In genomic region chr2:221454459-221455105, GRCh38 we compare ENCODE assay signal across 25 cellular contexts.
"Had no signal": no experiment of that assay in that cellular context is flagged by ENCODE, and none has a peak within 500 bp of the region (broad histone marks: within the 10 kb centered on the region; RNA-seq: fewer than 3 reads in every experiment).

No MANE protein-coding gene starts in this region.

- H3K9me3 ChIP-seq: colonic mucosa, SJSA1 had no signal

- H3K27ac ChIP-seq: colonic mucosa, SJSA1 had no signal

- H3K27me3 ChIP-seq: colonic mucosa, SJSA1 had no signal

- H3K4me3 Mint-ChIP-seq: activated B cell treated with CpG ODN at 0.5 μM for 24 hours; activated CD4-positive, alpha-beta T cell treated with anti-CD3 and anti-CD28 coated beads, Interleukin-2, amount 10 ng/mL, durations not matched to agents 24 days and 14 days; activated naive CD4-positive, alpha-beta T cell treated with anti-CD3 and anti-CD28 coated beads, Interleukin-2, amount 10 ng/mL, durations not matched to agents 7 days and 5 days; activated naive CD8-positive, alpha-beta T cell treated with anti-CD3 and anti-CD28 coated beads for 36 hours; activated T-helper 17 cell treated with anti-CD3 and anti-CD28 coated beads, Interleukin-2, amount 50 U/mL, for 72 hours; T-helper 1 cell treated with Interleukin-12 subunit alpha and Interleukin-12 subunit beta and Interleukin-4 antibody, amounts not matched to agents 30 μg/mL and 1 μg/mL, for 36 hours had no signal

- DNase-seq: activated B cell treated with CpG ODN at 0.5 μM for 24 hours; activated CD4-positive, alpha-beta T cell treated with anti-CD3 and anti-CD28 coated beads for 1 hour; activated CD4-positive, alpha-beta T cell treated with anti-CD3 and anti-CD28 coated beads, Interleukin-2, amount 10 ng/mL, durations not matched to agents 24 days and 14 days; activated CD4-positive, alpha-beta T cell treated with anti-CD3 and anti-CD28 coated beads, Interleukin-2, amount 50 U/mL, for 48 hours; activated gamma-delta T cell; activated naive CD4-positive, alpha-beta T cell treated with anti-CD3 and anti-CD28 coated beads, Interleukin-2, amount 10 ng/mL, durations not matched to agents 7 days and 5 days; activated naive CD8-positive, alpha-beta T cell treated with anti-CD3 and anti-CD28 coated beads for 36 hours; activated T-cell treated with anti-CD3 and anti-CD28 coated beads for 4 hours; activated T-cell treated with anti-CD3 and anti-CD28 coated beads, Interleukin-2, amount 50 U/mL, for 48 hours; anterior cingulate cortex; colonic mucosa; Karpas-422; MM.1S; NCI-H146; NCI-H187 treated with DMSO at 0.1 percent for 48 hours; NCI-H2081 treated with DMSO at 0.1 percent for 48 hours; NCI-H446 treated with DMSO at 0.1 percent for 48 hours; NCI-H524 treated with DMSO at 0.1 percent for 48 hours; NCI-H748 treated with DMSO at 0.1 percent for 48 hours; PC-3; SHP77 had no signal

- H3K4me3 ChIP-seq: colonic mucosa, SJSA1 had no signal

- H3K27ac Mint-ChIP-seq: activated B cell treated with CpG ODN at 0.5 μM for 24 hours; activated CD4-positive, alpha-beta T cell treated with anti-CD3 and anti-CD28 coated beads, Interleukin-2, amount 10 ng/mL, durations not matched to agents 24 days and 14 days; activated naive CD4-positive, alpha-beta T cell treated with anti-CD3 and anti-CD28 coated beads, Interleukin-2, amount 10 ng/mL, durations not matched to agents 7 days and 5 days; activated naive CD8-positive, alpha-beta T cell treated with anti-CD3 and anti-CD28 coated beads for 36 hours; activated T-helper 17 cell treated with anti-CD3 and anti-CD28 coated beads, Interleukin-2, amount 50 U/mL, for 72 hours; T-helper 1 cell treated with Interleukin-12 subunit alpha and Interleukin-12 subunit beta and Interleukin-4 antibody, amounts not matched to agents 30 μg/mL and 1 μg/mL, for 36 hours had no signal

- H3K27me3 Mint-ChIP-seq: activated B cell treated with CpG ODN at 0.5 μM for 24 hours; activated naive CD4-positive, alpha-beta T cell treated with anti-CD3 and anti-CD28 coated beads, Interleukin-2, amount 10 ng/mL, durations not matched to agents 7 days and 5 days; activated naive CD8-positive, alpha-beta T cell treated with anti-CD3 and anti-CD28 coated beads for 36 hours; activated T-helper 17 cell treated with anti-CD3 and anti-CD28 coated beads, Interleukin-2, amount 50 U/mL, for 72 hours had no signal

- H3K9me3 Mint-ChIP-seq: activated B cell treated with CpG ODN at 0.5 μM for 24 hours; activated CD4-positive, alpha-beta T cell treated with anti-CD3 and anti-CD28 coated beads, Interleukin-2, amount 10 ng/mL, durations not matched to agents 24 days and 14 days; activated naive CD4-positive, alpha-beta T cell treated with anti-CD3 and anti-CD28 coated beads, Interleukin-2, amount 10 ng/mL, durations not matched to agents 7 days and 5 days; activated naive CD8-positive, alpha-beta T cell treated with anti-CD3 and anti-CD28 coated beads for 36 hours; activated T-helper 17 cell treated with anti-CD3 and anti-CD28 coated beads, Interleukin-2, amount 50 U/mL, for 72 hours; T-helper 1 cell treated with Interleukin-12 subunit alpha and Interleukin-12 subunit beta and Interleukin-4 antibody, amounts not matched to agents 30 μg/mL and 1 μg/mL, for 36 hours had no signal

- H3K4me1 Mint-ChIP-seq: activated T-helper 17 cell treated with anti-CD3 and anti-CD28 coated beads, Interleukin-2, amount 50 U/mL, for 72 hours had no signal

- ATAC-seq: activated T-helper 17 cell treated with anti-CD3 and anti-CD28 coated beads, Interleukin-2, amount 50 U/mL, for 72 hours; PC-3; SK-N-SH treated with all-trans-retinoic acid at 6 μM for 48 hours had no signal

- H3K36me3 Mint-ChIP-seq: activated naive CD8-positive, alpha-beta T cell treated with anti-CD3 and anti-CD28 coated beads for 36 hours had no signal

- H3K4me1 ChIP-seq: colonic mucosa, SJSA1 had no signal

- H3K36me3 ChIP-seq: colonic mucosa, SJSA1 had no signal
